1 cellular context compared by ENCODE assay signal in the genomic region with DNA sequence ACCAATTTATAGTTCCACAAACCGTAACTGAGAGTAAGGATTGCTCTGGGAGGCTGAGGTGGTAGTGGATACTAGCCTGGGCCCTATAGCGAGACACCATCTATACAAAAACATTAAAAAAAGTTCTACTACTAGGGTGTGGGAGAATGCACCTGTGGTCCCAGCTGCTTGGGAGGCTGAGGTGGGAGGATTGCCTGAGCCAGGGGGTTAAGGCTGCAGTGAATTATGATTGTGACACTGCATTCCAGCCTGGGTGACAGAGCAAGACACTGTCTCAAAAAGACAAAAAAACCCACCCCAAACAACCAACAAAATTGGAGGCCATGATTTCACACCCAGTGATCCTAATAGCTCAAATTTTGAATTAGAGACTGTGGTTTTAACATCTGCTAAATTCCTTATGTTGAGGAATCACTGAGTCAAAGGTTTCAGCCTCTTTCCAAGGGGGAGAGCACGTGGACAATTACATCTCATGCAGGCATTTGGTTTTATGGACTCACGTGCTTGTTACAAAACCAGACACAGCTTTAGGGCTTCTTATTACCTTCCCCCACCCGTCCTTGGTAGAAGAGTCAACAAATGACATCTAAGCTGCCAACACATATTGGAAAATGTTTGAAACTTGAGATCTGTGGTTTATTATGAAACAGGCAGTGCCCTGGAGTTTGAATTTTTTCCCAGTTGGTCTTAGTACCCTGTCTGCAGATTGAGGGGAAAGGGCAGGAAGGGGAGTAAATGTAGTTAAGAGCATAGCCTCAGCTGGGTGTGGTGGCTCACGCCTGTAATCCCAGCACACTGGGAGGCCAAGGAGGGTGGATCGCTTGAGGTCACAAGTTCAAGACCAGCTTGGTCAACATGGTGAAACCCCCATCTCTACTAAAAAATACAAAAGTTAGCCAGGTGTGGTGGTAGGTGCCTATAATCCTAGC.
TF ChIP-seq lines count a peak whose summit lies in the region.

No MANE protein-coding gene starts in this region.

TF ChIP-seq in liver, 16 proteins besides CTCF, POLR2A, EP300 and RAD21 (continued from another document):
- TF ChIP-seq, protein P1, sequence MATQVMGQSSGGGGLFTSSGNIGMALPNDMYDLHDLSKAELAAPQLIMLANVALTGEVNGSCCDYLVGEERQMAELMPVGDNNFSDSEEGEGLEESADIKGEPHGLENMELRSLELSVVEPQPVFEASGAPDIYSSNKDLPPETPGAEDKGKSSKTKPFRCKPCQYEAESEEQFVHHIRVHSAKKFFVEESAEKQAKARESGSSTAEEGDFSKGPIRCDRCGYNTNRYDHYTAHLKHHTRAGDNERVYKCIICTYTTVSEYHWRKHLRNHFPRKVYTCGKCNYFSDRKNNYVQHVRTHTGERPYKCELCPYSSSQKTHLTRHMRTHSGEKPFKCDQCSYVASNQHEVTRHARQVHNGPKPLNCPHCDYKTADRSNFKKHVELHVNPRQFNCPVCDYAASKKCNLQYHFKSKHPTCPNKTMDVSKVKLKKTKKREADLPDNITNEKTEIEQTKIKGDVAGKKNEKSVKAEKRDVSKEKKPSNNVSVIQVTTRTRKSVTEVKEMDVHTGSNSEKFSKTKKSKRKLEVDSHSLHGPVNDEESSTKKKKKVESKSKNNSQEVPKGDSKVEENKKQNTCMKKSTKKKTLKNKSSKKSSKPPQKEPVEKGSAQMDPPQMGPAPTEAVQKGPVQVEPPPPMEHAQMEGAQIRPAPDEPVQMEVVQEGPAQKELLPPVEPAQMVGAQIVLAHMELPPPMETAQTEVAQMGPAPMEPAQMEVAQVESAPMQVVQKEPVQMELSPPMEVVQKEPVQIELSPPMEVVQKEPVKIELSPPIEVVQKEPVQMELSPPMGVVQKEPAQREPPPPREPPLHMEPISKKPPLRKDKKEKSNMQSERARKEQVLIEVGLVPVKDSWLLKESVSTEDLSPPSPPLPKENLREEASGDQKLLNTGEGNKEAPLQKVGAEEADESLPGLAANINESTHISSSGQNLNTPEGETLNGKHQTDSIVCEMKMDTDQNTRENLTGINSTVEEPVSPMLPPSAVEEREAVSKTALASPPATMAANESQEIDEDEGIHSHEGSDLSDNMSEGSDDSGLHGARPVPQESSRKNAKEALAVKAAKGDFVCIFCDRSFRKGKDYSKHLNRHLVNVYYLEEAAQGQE (IDR thresholded peaks at IDR 0.05): peak; percentile 84
- TF ChIP-seq GABPA (IDR thresholded peaks at IDR 0.05 in 1 of 2, conservative IDR thresholded peaks at IDR 0.05 in 1 of 2) (peak in 1 of 2 donors; percentile 66), FOXA1 (IDR thresholded peaks at IDR 0.05) (peak; percentile 90), YY1 (IDR thresholded peaks at IDR 0.05) (peak; percentile 72), JUND (IDR thresholded peaks at IDR 0.05) (peak; percentile 83 to 97), EGR1 (IDR thresholded peaks at IDR 0.05; ENCODE audit: low read depth in 2 of 2) (peak; percentile 34 to 94), NR2F2 (IDR thresholded peaks at IDR 0.05) (peak; percentile 45), TAF1 (conservative IDR thresholded peaks at IDR 0.05) (no peak), FOXA2 (IDR thresholded peaks at IDR 0.05) (peak; percentile 93), SP1 (IDR thresholded peaks at IDR 0.05) (peak; percentile 96), HNF4A (conservative IDR thresholded peaks at IDR 0.05) (peak; percentile 85 to 97), RXRA (IDR thresholded peaks at IDR 0.05) (peak; percentile 95 to 99)
- TF ChIP-seq, protein P2, sequence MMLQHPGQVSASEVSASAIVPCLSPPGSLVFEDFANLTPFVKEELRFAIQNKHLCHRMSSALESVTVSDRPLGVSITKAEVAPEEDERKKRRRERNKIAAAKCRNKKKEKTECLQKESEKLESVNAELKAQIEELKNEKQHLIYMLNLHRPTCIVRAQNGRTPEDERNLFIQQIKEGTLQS (IDR thresholded peaks at IDR 0.05): peak; percentile 51
- TF ChIP-seq, protein P3, sequence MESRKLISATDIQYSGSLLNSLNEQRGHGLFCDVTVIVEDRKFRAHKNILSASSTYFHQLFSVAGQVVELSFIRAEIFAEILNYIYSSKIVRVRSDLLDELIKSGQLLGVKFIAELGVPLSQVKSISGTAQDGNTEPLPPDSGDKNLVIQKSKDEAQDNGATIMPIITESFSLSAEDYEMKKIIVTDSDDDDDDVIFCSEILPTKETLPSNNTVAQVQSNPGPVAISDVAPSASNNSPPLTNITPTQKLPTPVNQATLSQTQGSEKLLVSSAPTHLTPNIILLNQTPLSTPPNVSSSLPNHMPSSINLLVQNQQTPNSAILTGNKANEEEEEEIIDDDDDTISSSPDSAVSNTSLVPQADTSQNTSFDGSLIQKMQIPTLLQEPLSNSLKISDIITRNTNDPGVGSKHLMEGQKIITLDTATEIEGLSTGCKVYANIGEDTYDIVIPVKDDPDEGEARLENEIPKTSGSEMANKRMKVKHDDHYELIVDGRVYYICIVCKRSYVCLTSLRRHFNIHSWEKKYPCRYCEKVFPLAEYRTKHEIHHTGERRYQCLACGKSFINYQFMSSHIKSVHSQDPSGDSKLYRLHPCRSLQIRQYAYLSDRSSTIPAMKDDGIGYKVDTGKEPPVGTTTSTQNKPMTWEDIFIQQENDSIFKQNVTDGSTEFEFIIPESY (IDR thresholded peaks at IDR 0.05): peak; percentile 95
